Comparison of ENCODE assay signal across 9 cellular contexts in genomic region chr16:89115216-89115949, GRCh38. TPM values are rescaled to one million over a fixed set of nuclear protein-coding genes. Genes with fewer than 3 reads are reported as not detected.
DNase-seq lines count a peak whose midpoint lies in the region; ATAC-seq and TF ChIP-seq lines count a peak whose summit lies in the region.
"Had no signal": no experiment of that assay in that cellular context is flagged by ENCODE, and none has a peak within 500 bp of the region (broad histone marks: within the 10 kb centered on the region; RNA-seq: fewer than 3 reads in every experiment).

No MANE protein-coding gene starts in this region.

- H4K20me1 ChIP-seq in SU-DHL-6 (ENCODE audit: low read depth, low read length), result no peaks in the 10 kb centered on the region

- peak overlapping the region; percentile 86 to 88 for H3K27ac Mint-ChIP-seq in activated naive CD4-positive, alpha-beta T cell treated with anti-CD3 and anti-CD28 coated beads, Interleukin-2, amount 50 U/mL, for 72 hours
- H3K27ac Mint-ChIP-seq: nephron had no signal

- H3K27me3 ChIP-seq in SU-DHL-6 (ENCODE audit: low read length), result no peaks in the 10 kb centered on the region

- DNase-seq in activated naive CD4-positive, alpha-beta T cell treated with anti-CD3 and anti-CD28 coated beads, Interleukin-2, amount 50 U/mL, for 72 hours (ENCODE audit: low spot score in 2 of 2), result peak; percentile 74 to 91
- DNase-seq in left lobe of liver (ENCODE audit: low spot score), result peak; percentile 60
- peak; percentile 55 for DNase-seq in stimulated activated CD8-positive, alpha-beta memory T cell treated with anti-CD3 and anti-CD28 coated beads, Interleukin-15, amount 100 ng/mL, for 24 hours (ENCODE audit: low read depth)
- no peak for DNase-seq in NCI-H526 (lab: John Stamatoyannopoulos, UW)
- DNase-seq in NCI-H2171 treated with DMSO at 0.1 percent for 48 hours (lab: John Stamatoyannopoulos, UW), result no peak

- peak overlapping the region; percentile 66 for H3K4me2 ChIP-seq in SU-DHL-6 (ENCODE audit: low read depth, low read length, poor library complexity, severe bottlenecking)

- H3K27ac ChIP-seq in SU-DHL-6 (ENCODE audit: low read depth, low read length), result peak overlapping the region; percentile 98

- TF ChIP-seq CTCF in SU-DHL-6 (IDR thresholded peaks at IDR 0.05; ENCODE audit: insufficient read depth, low read length, poor library complexity, severe bottlenecking), result no peak

- H3K9me2 ChIP-seq in SU-DHL-6 (replicated peaks; ENCODE audit: insufficient read depth, low read length), result no peaks in the 10 kb centered on the region

- no peak overlapping the region for H2AFZ ChIP-seq in SU-DHL-6 (ENCODE audit: low read depth, low read length, severe bottlenecking)

- H3K9ac ChIP-seq in SU-DHL-6 (ENCODE audit: low read length), result peak overlapping the region; percentile 62

- no peaks in the 10 kb centered on the region for H3K9me3 Mint-ChIP-seq in activated naive CD4-positive, alpha-beta T cell treated with anti-CD3 and anti-CD28 coated beads, Interleukin-2, amount 50 U/mL, for 72 hours
- H3K9me3 Mint-ChIP-seq: nephron had no signal

- peak; percentile 85 for ATAC-seq in GM18502 (IDR thresholded peaks at IDR 0.05; ENCODE audit: poor library complexity, unreplicated experiment)
- peak; percentile 64 for ATAC-seq in HG02938 (IDR thresholded peaks at IDR 0.05; ENCODE audit: unreplicated experiment)
- peak; percentile 92 to 94 for ATAC-seq in activated naive CD4-positive, alpha-beta T cell treated with anti-CD3 and anti-CD28 coated beads, Interleukin-2, amount 50 U/mL, for 72 hours
- peak; percentile 40 for ATAC-seq in left lobe of liver

- peaks cover 7% of the 10 kb centered on the region; the same call in 1 of the 2 replicates for H3K79me2 ChIP-seq in SU-DHL-6 (ENCODE audit: insufficient read depth, low read length)

- peaks cover 7 to 31% of the 10 kb centered on the region in 2 donors for H3K36me3 Mint-ChIP-seq in activated naive CD4-positive, alpha-beta T cell treated with anti-CD3 and anti-CD28 coated beads, Interleukin-2, amount 50 U/mL, for 72 hours

- H3K9me3 ChIP-seq in SU-DHL-6 (ENCODE audit: insufficient read depth, low read length), result no peaks in the 10 kb centered on the region

- peak overlapping the region; percentile 27 for H3K4me3 ChIP-seq in SU-DHL-6 (ENCODE audit: insufficient read depth, low read length, poor library complexity, severe bottlenecking)

- peaks cover 54% of the 10 kb centered on the region for H3F3A ChIP-seq in SU-DHL-6 (ENCODE audit: insufficient read depth)

- H3K36me3 ChIP-seq in SU-DHL-6 (ENCODE audit: low read length), result 0 out of 2 replicates have a peak, but pooled peaks cover 3% of the 10 kb centered on the region

RNA-seq across cellular contexts. Expression of gene ACSF3, which starts 21.7 kb away (rescaled TPM):
- 10 to 100 TPM; 33.1 to 59.9 TPM for total RNA-seq in activated naive CD4-positive, alpha-beta T cell treated with anti-CD3 and anti-CD28 coated beads, Interleukin-2, amount 50 U/mL, for 72 hours
- total RNA-seq in left lobe of liver, result 25.5 TPM

RNA-seq across cellular contexts. Expression of gene CDH15, which starts 56.2 kb away (rescaled TPM):
- total RNA-seq in activated naive CD4-positive, alpha-beta T cell treated with anti-CD3 and anti-CD28 coated beads, Interleukin-2, amount 50 U/mL, for 72 hours, result under 1 TPM in 1 of 2 donors, not detected in 1; 0.75 TPM
- total RNA-seq in left lobe of liver, result 4.3 TPM

Comparison
In these comparisons a context has a peak if more than half of its experiments do, and no peak if none do; other contexts are left out.
1. ATAC-seq: peak in every context shown above with its lines; median percentile 93 in activated naive CD4-positive, alpha-beta T cell treated with anti-CD3 and anti-CD28 coated beads, Interleukin-2, amount 50 U/mL, for 72 hours; 85 in GM18502; 64 in HG02938; 40 in left lobe of liver.
2. DNase-seq: peak in activated naive CD4-positive, alpha-beta T cell treated with anti-CD3 and anti-CD28 coated beads, Interleukin-2, amount 50 U/mL, for 72 hours (2 of 2), left lobe of liver (single experiment) and stimulated activated CD8-positive, alpha-beta memory T cell treated with anti-CD3 and anti-CD28 coated beads, Interleukin-15, amount 100 ng/mL, for 24 hours (single experiment); none in NCI-H526 (0 of 2) and NCI-H2171 treated with DMSO at 0.1 percent for 48 hours (single experiment).